34 cellular contexts compared by ENCODE assay signal in the genomic region with DNA sequence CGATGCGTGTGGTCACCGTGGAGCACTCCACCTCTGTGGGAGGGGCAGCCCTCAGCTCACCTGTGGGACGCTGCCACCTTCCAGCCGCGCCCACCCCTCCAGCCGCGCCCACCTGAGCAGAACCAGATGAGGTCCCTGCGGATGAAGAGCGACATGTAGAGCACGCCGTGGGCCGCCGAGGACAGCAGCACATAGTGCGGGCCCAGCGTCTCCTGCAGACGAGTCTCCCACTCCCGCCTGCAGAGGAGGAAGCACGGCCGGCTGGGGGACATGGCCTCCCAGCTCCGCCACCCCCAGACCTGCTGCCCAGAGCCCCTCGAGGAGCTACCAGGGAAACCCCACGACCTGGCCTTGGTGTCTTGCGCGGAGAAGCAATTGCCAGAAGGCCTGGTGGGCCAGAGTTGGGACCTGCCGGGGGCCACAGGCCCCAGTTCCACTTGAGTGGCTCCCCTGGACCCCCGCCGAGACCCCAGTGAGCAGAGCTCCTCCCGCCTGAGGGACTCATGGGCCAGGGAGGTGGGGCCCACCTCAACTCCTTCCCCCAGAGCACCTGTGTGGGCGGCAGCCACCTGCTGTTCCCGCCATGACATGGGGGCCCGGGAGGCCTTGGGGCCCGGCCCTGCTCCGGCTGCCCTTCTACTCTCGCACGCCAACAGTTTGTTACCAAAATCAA.
"Had no signal": no experiment of that assay in that cellular context is flagged by ENCODE, and none has a peak within 500 bp of the region (broad histone marks: within the 10 kb centered on the region; RNA-seq: fewer than 3 reads in every experiment).

No MANE protein-coding gene starts in this region.

- H3K9me3 Mint-ChIP-seq: activated CD4-positive, alpha-beta memory T cell treated with anti-CD3 and anti-CD28 coated beads for 36 hours; activated naive CD8-positive, alpha-beta T cell treated with anti-CD3 and anti-CD28 coated beads, Interleukin-2, amount 10 ng/mL, durations not matched to agents 7 days and 5 days; central memory CD8-positive, alpha-beta T cell; T-helper 1 cell treated with Interleukin-12 subunit alpha and Interleukin-12 subunit beta and Interleukin-4 antibody, amounts not matched to agents 30 μg/mL and 1 μg/mL, for 36 hours; T-helper 2 cell treated with Interferon-gamma antibody and Interleukin-4, amounts not matched to agents 5 μg/mL and 100 μg/mL, for 36 hours; WTC11 had no signal

- H3K27ac Mint-ChIP-seq: activated CD4-positive, alpha-beta memory T cell treated with anti-CD3 and anti-CD28 coated beads for 36 hours; activated CD4-positive, alpha-beta T cell treated with anti-CD3 and anti-CD28 coated beads for 36 hours; activated naive CD8-positive, alpha-beta T cell treated with anti-CD3 and anti-CD28 coated beads, Interleukin-2, amount 10 ng/mL, durations not matched to agents 7 days and 5 days; T-helper 1 cell treated with Interleukin-12 subunit alpha and Interleukin-12 subunit beta and Interleukin-4 antibody, amounts not matched to agents 30 μg/mL and 1 μg/mL, for 36 hours; T-helper 2 cell treated with Interferon-gamma antibody and Interleukin-4, amounts not matched to agents 5 μg/mL and 100 μg/mL, for 36 hours; WTC11 had no signal

- H3K27me3 Mint-ChIP-seq: activated CD4-positive, alpha-beta memory T cell treated with anti-CD3 and anti-CD28 coated beads for 36 hours; activated CD4-positive, alpha-beta T cell treated with anti-CD3 and anti-CD28 coated beads for 36 hours; activated naive CD8-positive, alpha-beta T cell treated with anti-CD3 and anti-CD28 coated beads, Interleukin-2, amount 10 ng/mL, durations not matched to agents 7 days and 5 days; central memory CD8-positive, alpha-beta T cell had no signal

- ATAC-seq: activated CD4-positive, alpha-beta T cell treated with anti-CD3 and anti-CD28 coated beads for 36 hours; activated CD4-positive, CD25-positive, alpha-beta regulatory T cell treated with anti-CD3 and anti-CD28 coated beads, Interleukin-2, amount 50 U/mL, for 24 hours; PC-3; WTC11 had no signal

- H3K9me3 ChIP-seq: ascending aorta, Peyer's patch, SJSA1, SK-N-SH had no signal

- DNase-seq: activated CD4-positive, alpha-beta memory T cell treated with anti-CD3 and anti-CD28 coated beads for 36 hours; activated CD4-positive, alpha-beta T cell treated with anti-CD3 and anti-CD28 coated beads for 36 hours; activated CD4-positive, alpha-beta T cell treated with anti-CD3 and anti-CD28 coated beads, Interleukin-2, amount 50 U/mL, for 1 hour; activated CD8-positive, alpha-beta memory T cell treated with anti-CD3 and anti-CD28 coated beads, Interleukin-2, amount 50 U/mL, for 48 hours; activated effector memory CD4-positive, alpha-beta T cell treated with Interleukin-2 at 50 U/mL for 16 hours; activated naive CD4-positive, alpha-beta T cell treated with anti-CD3 and anti-CD28 coated beads, Interleukin-2, amount 50 U/mL, for 16 hours; activated naive CD8-positive, alpha-beta T cell treated with anti-CD3 and anti-CD28 coated beads, Interleukin-2, amount 10 ng/mL, durations not matched to agents 7 days and 5 days; activated T-cell treated with anti-CD3 and anti-CD28 coated beads, Interleukin-2, amount 50 U/mL, for 48 hours; amygdala; MM.1S; MV-4-11; NCI-H1092; NCI-H1436 treated with DMSO at 0.1 percent for 48 hours; NCI-H1694 treated with DMSO at 0.1 percent for 48 hours; NCI-H2029; NCI-H345; NCI-H510A; NCI-H526; NCI-H748 treated with DMSO at 0.1 percent for 48 hours; NK-92 treated with Interleukin-12 subunit alpha and Interleukin-12 subunit beta, amount 100 ng/mL, for 24 hours; PC-3; Peyer's patch; RPMI8226; SHP77; SK-N-SH had no signal

- H3K27ac ChIP-seq: ascending aorta, cardiac muscle cell, KMS-11, Peyer's patch, SJSA1 had no signal

- H3K36me3 Mint-ChIP-seq: activated naive CD8-positive, alpha-beta T cell treated with anti-CD3 and anti-CD28 coated beads, Interleukin-2, amount 10 ng/mL, durations not matched to agents 7 days and 5 days had no signal

- H3K27me3 ChIP-seq: ascending aorta, cardiac muscle cell, Peyer's patch, SJSA1 had no signal

- H3K4me3 Mint-ChIP-seq: activated CD4-positive, alpha-beta memory T cell treated with anti-CD3 and anti-CD28 coated beads for 36 hours; activated CD4-positive, alpha-beta T cell treated with anti-CD3 and anti-CD28 coated beads for 36 hours; activated naive CD8-positive, alpha-beta T cell treated with anti-CD3 and anti-CD28 coated beads, Interleukin-2, amount 10 ng/mL, durations not matched to agents 7 days and 5 days; central memory CD8-positive, alpha-beta T cell; T-helper 1 cell treated with Interleukin-12 subunit alpha and Interleukin-12 subunit beta and Interleukin-4 antibody, amounts not matched to agents 30 μg/mL and 1 μg/mL, for 36 hours; T-helper 2 cell treated with Interferon-gamma antibody and Interleukin-4, amounts not matched to agents 5 μg/mL and 100 μg/mL, for 36 hours; WTC11 had no signal

- H3K4me3 ChIP-seq: ascending aorta, cardiac muscle cell, Peyer's patch, SJSA1 had no signal
